Comparison of ENCODE assay signal across 8 cellular contexts in genomic region chr11:46295312-46295995, GRCh38.
A peak's percentile ranks its signal among the peaks of the same experiment; 100 is the strongest.
DNase-seq lines count a peak whose midpoint lies in the region; ATAC-seq and TF ChIP-seq lines count a peak whose summit lies in the region.

No MANE protein-coding gene starts in this region.

- peak; percentile 72 for ATAC-seq in HG02610 (IDR thresholded peaks at IDR 0.05; ENCODE audit: unreplicated experiment)
- no peak for ATAC-seq in GM21528 (IDR thresholded peaks at IDR 0.05; ENCODE audit: low FRiP score, unreplicated experiment)

- H3K9me3 ChIP-seq in mucosa of rectum (ENCODE audit: control insufficient read depth in 2 of 2, low read length in 2 of 2), result no peaks in the 10 kb centered on the region

- peaks cover 9 to 18% of the 10 kb centered on the region in 2 donors for H3K4me1 ChIP-seq in mucosa of rectum (ENCODE audit: control insufficient read depth in 2 of 2, insufficient read depth in 2 of 2, low read length in 2 of 2)

- H3K9ac ChIP-seq in mucosa of rectum (ENCODE audit: low read depth in 1 of 2, low read length in 2 of 2), result no peak overlapping the region

- peaks cover 11 to 19% of the 10 kb centered on the region in 2 donors for H3K36me3 ChIP-seq in mucosa of rectum (ENCODE audit: control insufficient read depth in 2 of 2, insufficient read depth in 2 of 2, low read length in 2 of 2)

- H3K27ac ChIP-seq in mucosa of rectum (ENCODE audit: low read depth in 2 of 2, low read length in 2 of 2), result no peak overlapping the region

- no peak for TF ChIP-seq POLR2A in erythroblast (IDR thresholded peaks at IDR 0.05; ENCODE audit: low read length)

- H3K4me3 ChIP-seq in mucosa of rectum (ENCODE audit: low read length in 2 of 2), result peak overlapping the region; percentile 6 to 71

- no peaks in the 10 kb centered on the region for H3K27me3 ChIP-seq in mucosa of rectum (ENCODE audit: control insufficient read depth in 2 of 2, insufficient read depth in 2 of 2, low read length in 2 of 2)

- DNase-seq in EH (ENCODE audit: low read depth) (peak; percentile 83), NCI-H82 treated with DMSO at 0.1 percent for 48 hours (lab: John Stamatoyannopoulos, UW; ENCODE audit: unreplicated experiment) (peak; percentile 36), activated T-cell treated with anti-CD3 and anti-CD28 coated beads for 4 hours (peak; percentile 55), erythroblast (lab: John Stamatoyannopoulos, UW) (peak; percentile 70 to 82)
- DNase-seq in stimulated activated CD8-positive, alpha-beta memory T cell treated with anti-CD3 and anti-CD28 coated beads, Interleukin-4, amount 100 ng/mL, for 24 hours (ENCODE audit: low read depth), result peak; percentile 62
